Comparison of ENCODE assay signal across 21 cellular contexts in genomic region chrX:69287025-69287540, GRCh38.
"Had no signal": no experiment of that assay in that cellular context is flagged by ENCODE, and none has a peak within 500 bp of the region (broad histone marks: within the 10 kb centered on the region; RNA-seq: fewer than 3 reads in every experiment).

No MANE protein-coding gene starts in this region.

- H3K27ac ChIP-seq: epithelial cell of prostate, esophagus muscularis mucosa, gastrocnemius medialis, heart right ventricle, psoas muscle, sigmoid colon, skin epidermis, testis, transverse colon had no signal

- H3K27me3 Mint-ChIP-seq: naive thymus-derived CD4-positive, alpha-beta T cell; stimulated activated naive CD8-positive, alpha-beta T cell treated with anti-CD3 and anti-CD28 coated beads, Interleukin-15, amount 100 ng/mL, for 72 hours had no signal

- H3K4me1 ChIP-seq: testis had no signal

- H3K36me3 Mint-ChIP-seq: naive thymus-derived CD4-positive, alpha-beta T cell; stimulated activated naive B cell treated with anti-CD40 and anti-IgM and Interleukin-4, amounts not matched to agents 10 μg/mL and 1 μg/mL and 100 μg/mL, for 72 hours had no signal

- H3K4me3 Mint-ChIP-seq: neural crest cell; stimulated activated naive B cell treated with anti-CD40 and anti-IgM and Interleukin-4, amounts not matched to agents 10 μg/mL and 1 μg/mL and 100 μg/mL, for 72 hours; stimulated activated naive CD8-positive, alpha-beta T cell treated with anti-CD3 and anti-CD28 coated beads, Interleukin-15, amount 100 ng/mL, for 72 hours had no signal

- H3K27me3 ChIP-seq: esophagus muscularis mucosa, gastrocnemius medialis, testis, transverse colon had no signal

- H3K4me1 Mint-ChIP-seq: naive thymus-derived CD4-positive, alpha-beta T cell; neural crest cell; stimulated activated naive CD8-positive, alpha-beta T cell treated with anti-CD3 and anti-CD28 coated beads, Interleukin-15, amount 100 ng/mL, for 72 hours had no signal

- H3K9me3 ChIP-seq: esophagus muscularis mucosa, gastrocnemius medialis, heart right ventricle, psoas muscle, sigmoid colon, testis, transverse colon had no signal

- H3K9me3 Mint-ChIP-seq: naive thymus-derived CD4-positive, alpha-beta T cell; neural crest cell; stimulated activated naive B cell treated with anti-CD40 and anti-IgM and Interleukin-4, amounts not matched to agents 10 μg/mL and 1 μg/mL and 100 μg/mL, for 72 hours; stimulated activated naive CD8-positive, alpha-beta T cell treated with anti-CD3 and anti-CD28 coated beads, Interleukin-15, amount 100 ng/mL, for 72 hours had no signal

- H3K36me3 ChIP-seq: esophagus muscularis mucosa, gastrocnemius medialis, heart right ventricle, sigmoid colon, transverse colon had no signal

- H3K4me3 ChIP-seq: esophagus muscularis mucosa, gastrocnemius medialis, psoas muscle, sigmoid colon, skin epidermis, transverse colon had no signal

- DNase-seq: effector memory CD4-positive, alpha-beta T cell; gastrocnemius medialis; heart right ventricle; hypothalamus; kidney glomerular epithelial cell; mammary epithelial cell; naive thymus-derived CD4-positive, alpha-beta T cell; occipital lobe; psoas muscle; retina; sigmoid colon; stimulated activated CD4-positive, alpha-beta T cell treated with anti-CD3 and anti-CD28 coated beads, Interleukin-2, amount 100 ng/mL, for 24 hours; stimulated activated CD4-positive, alpha-beta T cell treated with anti-CD3 and anti-CD28 coated beads, Interleukin-4, amount 100 ng/mL, for 4 hours; stimulated activated naive B cell treated with anti-CD40 and anti-IgM and Interleukin-4, amounts not matched to agents 10 μg/mL and 1 μg/mL and 100 μg/mL, for 72 hours; stimulated activated naive CD8-positive, alpha-beta T cell treated with anti-CD3 and anti-CD28 coated beads, Interleukin-15, amount 100 ng/mL, for 72 hours; testis; transverse colon had no signal

- ATAC-seq: gastrocnemius medialis; naive thymus-derived CD4-positive, alpha-beta T cell had no signal

- H3K27ac Mint-ChIP-seq: naive thymus-derived CD4-positive, alpha-beta T cell; stimulated activated naive B cell treated with anti-CD40 and anti-IgM and Interleukin-4, amounts not matched to agents 10 μg/mL and 1 μg/mL and 100 μg/mL, for 72 hours; stimulated activated naive CD8-positive, alpha-beta T cell treated with anti-CD3 and anti-CD28 coated beads, Interleukin-15, amount 100 ng/mL, for 72 hours had no signal
